Comparison of ENCODE assay signal across 12 cellular contexts in genomic region chr2:64958556-64958955, GRCh38. TPM values are rescaled to one million over a fixed set of nuclear protein-coding genes. Genes with fewer than 3 reads are reported as not detected.
DNase-seq lines count a peak whose midpoint lies in the region; ATAC-seq and TF ChIP-seq lines count a peak whose summit lies in the region.
"Had no signal": no experiment of that assay in that cellular context is flagged by ENCODE, and none has a peak within 500 bp of the region (broad histone marks: within the 10 kb centered on the region; RNA-seq: fewer than 3 reads in every experiment).

No MANE protein-coding gene starts in this region.

- no peaks in the 10 kb centered on the region for H3K27me3 Mint-ChIP-seq in nephron progenitor cell (ENCODE audit: low read depth, poor library complexity)
- H3K27me3 Mint-ChIP-seq: CD4-positive, alpha-beta T cell had no signal

- WGBS in psoas muscle, 3 donors: 84 to 92% (median 89%) methylated on average over 9 of the region's 9 CpGs
- 92% methylated on average over 9 of the region's 9 CpGs for WGBS in smooth muscle cell (ENCODE audit: low lambda C conversion rate)

- DNase-seq in brain pericyte (ENCODE audit: low read depth, low spot score) (peak; percentile 48), left colon (no peak), nephron progenitor cell (no peak), psoas muscle (no peak), smooth muscle cell (lab: John Stamatoyannopoulos, UW; ENCODE audit: unreplicated experiment) (no peak)
- DNase-seq: AML-193; Caco-2; CD4-positive, alpha-beta T cell; H9 had no signal

- no peaks in the 10 kb centered on the region for H3F3A ChIP-seq in smooth muscle cell (ENCODE audit: low read depth)

- ATAC-seq in left colon (peak; percentile 29), psoas muscle (no peak), HG02678 (IDR thresholded peaks at IDR 0.05; ENCODE audit: unreplicated experiment) (no peak)
- ATAC-seq: GM12878 had no signal

- no peak overlapping the region for H3K4me2 ChIP-seq in smooth muscle cell

- H3K9me3 ChIP-seq in psoas muscle: no peaks in the 10 kb centered on the region
- H3K9me3 ChIP-seq in smooth muscle cell (replicated peaks; ENCODE audit: low read depth): no peaks in the 10 kb centered on the region

- no peaks in the 10 kb centered on the region for H4K20me1 ChIP-seq in smooth muscle cell (ENCODE audit: low read depth)

- H3K4me1 Mint-ChIP-seq in nephron progenitor cell: no peaks in the 10 kb centered on the region
- H3K4me1 Mint-ChIP-seq: H9 had no signal

- no peaks in the 10 kb centered on the region for H3K27me3 ChIP-seq in psoas muscle (ENCODE audit: insufficient read depth in 3 of 3, low read length in 2 of 3)
- no peaks in the 10 kb centered on the region for H3K27me3 ChIP-seq in smooth muscle cell (ENCODE audit: low read depth)

- H3K36me3 Mint-ChIP-seq in nephron progenitor cell (ENCODE audit: low read depth): peaks cover 13% of the 10 kb centered on the region

- TF ChIP-seq CTCF in nephron progenitor cell (IDR thresholded peaks at IDR 0.05): no peak
- TF ChIP-seq CTCF in psoas muscle (IDR thresholded peaks at IDR 0.05): no peak
- no peak for TF ChIP-seq CTCF in smooth muscle cell (IDR thresholded peaks at IDR 0.05; ENCODE audit: borderline replicate concordance, insufficient read depth, poor library complexity, severe bottlenecking)

- no peak overlapping the region for H2AFZ ChIP-seq in smooth muscle cell (ENCODE audit: low read depth)

- intact Hi-C loops in left colon (cut with DNase I, micrococcal nuclease): no loop called here
- intact Hi-C loops in psoas muscle (cut with DNase I): no loop called here

- H3K27ac ChIP-seq in psoas muscle (no peak overlapping the region), smooth muscle cell (ENCODE audit: low read depth) (no peak overlapping the region)
- H3K27ac ChIP-seq: C4-2B had no signal

- H3K4me1 ChIP-seq in psoas muscle (peaks cover 15% of the 10 kb centered on the region), smooth muscle cell (ENCODE audit: low read depth) (no peaks in the 10 kb centered on the region)
- H3K4me1 ChIP-seq: Caco-2 had no signal

- H3K4me3 Mint-ChIP-seq in nephron progenitor cell: no peak overlapping the region
- H3K4me3 Mint-ChIP-seq: CD4-positive, alpha-beta T cell; H9 had no signal

- H3K27ac Mint-ChIP-seq in nephron progenitor cell: peak overlapping the region; percentile 53
- H3K27ac Mint-ChIP-seq: CD4-positive, alpha-beta T cell; H9 had no signal

- H3K36me3 ChIP-seq in psoas muscle (ENCODE audit: insufficient read depth in 1 of 2, low read depth in 1 of 2): no peaks in the 10 kb centered on the region
- no peaks in the 10 kb centered on the region for H3K36me3 ChIP-seq in smooth muscle cell (ENCODE audit: low read depth)

- H3K4me3 ChIP-seq in psoas muscle (no peak overlapping the region), smooth muscle cell (no peak overlapping the region)
- H3K4me3 ChIP-seq: GM12878 had no signal

- peaks cover 11% of the 10 kb centered on the region for H3K9me3 Mint-ChIP-seq in nephron progenitor cell

- no peak overlapping the region for H3K9ac ChIP-seq in smooth muscle cell (ENCODE audit: low read depth)

- H3K79me2 ChIP-seq in smooth muscle cell (ENCODE audit: low read depth): no peaks in the 10 kb centered on the region

RNA-seq across cellular contexts. Expression of gene SLC1A4, which starts 30.6 kb away (rescaled TPM):
- 10 to 100 TPM; 10.8 to 12.5 TPM for total RNA-seq in left colon
- total RNA-seq in psoas muscle: 10 to 100 TPM; 13.9 to 50.3 (median 20.2) TPM
- polyA plus RNA-seq in psoas muscle: 10 to 100 TPM in 1 of 3 donors, 1 to 10 TPM in 2; 3.4 to 12.7 (median 9.6) TPM
- 11.9 and 14.2 TPM in 2 replicates for total RNA-seq in smooth muscle cell
- polyA plus RNA-seq in smooth muscle cell: 13.8 and 16.9 TPM in 2 replicates
